Comparison of ENCODE assay signal across 20 cellular contexts in the genomic region with DNA sequence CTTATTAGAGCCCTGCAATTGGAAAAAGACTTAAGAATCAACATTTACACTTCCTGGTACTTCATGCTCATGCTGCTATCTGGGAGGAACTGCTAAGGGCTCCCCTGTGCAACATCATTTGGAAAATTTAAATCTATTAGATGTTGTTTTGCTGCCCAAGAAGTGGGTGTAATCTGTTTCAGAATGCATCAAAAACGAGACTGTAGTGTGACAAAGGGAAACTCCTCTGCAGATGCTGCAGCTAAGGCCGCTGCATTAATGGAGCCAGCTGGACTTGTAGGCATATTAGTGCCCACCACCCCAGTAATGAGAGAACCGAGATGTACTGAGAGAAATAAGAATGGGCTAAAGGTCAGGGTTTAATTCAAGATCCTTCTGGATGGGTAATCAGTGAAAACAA. TPM values are rescaled to one million over a fixed set of nuclear protein-coding genes. Genes with fewer than 3 reads are reported as not detected.
DNase-seq lines count a peak whose midpoint lies in the region; ATAC-seq and TF ChIP-seq lines count a peak whose summit lies in the region.
"Had no signal": no experiment of that assay in that cellular context is flagged by ENCODE, and none has a peak within 500 bp of the region (broad histone marks: within the 10 kb centered on the region; RNA-seq: fewer than 3 reads in every experiment).

No MANE protein-coding gene starts in this region.

- no peaks in the 10 kb centered on the region for H3K36me3 Mint-ChIP-seq in stimulated activated effector memory CD8-positive, alpha-beta T cell treated with anti-CD3 and anti-CD28 coated beads, Interleukin-12 subunit alpha, Interleukin-12 subunit beta, amount 100 ng/mL, for 72 hours
- H3K36me3 Mint-ChIP-seq in MCF 10A (ENCODE audit: insufficient read depth, unreplicated experiment) = no peaks in the 10 kb centered on the region

- BruUV-seq in MCF 10A (replicated peaks; lab: Mats Ljungman, UMichigan) = no TSS peak

- ATAC-seq in GM18858 (IDR thresholded peaks at IDR 0.05; ENCODE audit: unreplicated experiment) (peak; percentile 41), GM21723 (IDR thresholded peaks at IDR 0.05; ENCODE audit: unreplicated experiment) (peak; percentile 68), HG03025 (IDR thresholded peaks at IDR 0.05; ENCODE audit: low FRiP score, unreplicated experiment) (peak; percentile 53)
- peak; percentile 43 for ATAC-seq in stimulated activated effector memory CD8-positive, alpha-beta T cell treated with anti-CD3 and anti-CD28 coated beads, Interleukin-12 subunit alpha, Interleukin-12 subunit beta, amount 100 ng/mL, for 72 hours
- ATAC-seq: PC-3 had no signal

- POLR2A ChIA-PET in MCF 10A (lab: Yijun Ruan, JAX) = no interaction called here

- intact Hi-C loops in MCF 10A (cut with micrococcal nuclease) = no loop called here

- no peaks in the 10 kb centered on the region for H3K27me3 Mint-ChIP-seq in MCF 10A (ENCODE audit: insufficient read depth, unreplicated experiment)
- H3K27me3 Mint-ChIP-seq: IgD-negative memory B cell had no signal

- TF ChIP-seq CTCF in MCF 10A (IDR thresholded peaks at IDR 0.05; ENCODE audit: unreplicated experiment) = no peak

- H3K4me3 Mint-ChIP-seq in stimulated activated effector memory CD8-positive, alpha-beta T cell treated with anti-CD3 and anti-CD28 coated beads, Interleukin-12 subunit alpha, Interleukin-12 subunit beta, amount 100 ng/mL, for 72 hours = no peak overlapping the region
- H3K4me3 Mint-ChIP-seq in MCF 10A (ENCODE audit: unreplicated experiment) = no peak overlapping the region
- H3K4me3 Mint-ChIP-seq: CD14-positive monocyte, IgD-negative memory B cell had no signal

- no peak for DNase-seq in stimulated activated effector memory CD8-positive, alpha-beta T cell treated with anti-CD3 and anti-CD28 coated beads, Interleukin-12 subunit alpha, Interleukin-12 subunit beta, amount 100 ng/mL, for 72 hours (ENCODE audit: low spot score in 2 of 2)
- DNase-seq in MCF 10A (ENCODE audit: unreplicated experiment) (no peak), NCI-H1417 treated with DMSO at 0.1 percent for 48 hours (lab: John Stamatoyannopoulos, UW) (no peak), NCI-H2081 (lab: John Stamatoyannopoulos, UW) (no peak)
- DNase-seq: ACHN, AML-193, GF-D8, Kasumi-1, NCI-H1105, NCI-H187 treated with DMSO at 0.1 percent for 48 hours, NCI-H2171, NCI-H446 treated with DMSO at 0.1 percent for 48 hours, NCI-H774, PC-3, SJCRH30 had no signal

- no peak overlapping the region for H3K27ac Mint-ChIP-seq in stimulated activated effector memory CD8-positive, alpha-beta T cell treated with anti-CD3 and anti-CD28 coated beads, Interleukin-12 subunit alpha, Interleukin-12 subunit beta, amount 100 ng/mL, for 72 hours
- no peak overlapping the region for H3K27ac Mint-ChIP-seq in MCF 10A (ENCODE audit: low read depth, unreplicated experiment)
- H3K27ac Mint-ChIP-seq: CD14-positive monocyte, IgD-negative memory B cell had no signal

- H3K9me3 Mint-ChIP-seq in stimulated activated effector memory CD8-positive, alpha-beta T cell treated with anti-CD3 and anti-CD28 coated beads, Interleukin-12 subunit alpha, Interleukin-12 subunit beta, amount 100 ng/mL, for 72 hours = no peaks in the 10 kb centered on the region
- no peaks in the 10 kb centered on the region for H3K9me3 Mint-ChIP-seq in MCF 10A (ENCODE audit: unreplicated experiment)

- CTCF ChIA-PET in MCF 10A (lab: Yijun Ruan, JAX) = interaction anchor here (0.6 to 1.2 kb wide), 2 partner anchors 13 to 1250 kb away, joined by 3 read pairs; no protein-coding TSS in a partner anchor

- no peaks in the 10 kb centered on the region for H3K4me1 Mint-ChIP-seq in stimulated activated effector memory CD8-positive, alpha-beta T cell treated with anti-CD3 and anti-CD28 coated beads, Interleukin-12 subunit alpha, Interleukin-12 subunit beta, amount 100 ng/mL, for 72 hours
- peaks cover 7% of the 10 kb centered on the region for H3K4me1 Mint-ChIP-seq in MCF 10A (ENCODE audit: insufficient read depth, unreplicated experiment)
- H3K4me1 Mint-ChIP-seq: CD14-positive monocyte, IgD-negative memory B cell had no signal

RNA-seq across cellular contexts. Expression of a gene that starts 11.1 kb away (rescaled TPM):
- total RNA-seq in MCF 10A (2022) = 105 and 116 TPM in 2 replicates

RNA-seq across cellular contexts. Expression of a gene that starts 35.0 kb away (rescaled TPM):
- 38.4 and 52.3 TPM in 2 replicates for total RNA-seq in MCF 10A (2022)

RNA-seq across cellular contexts. Expression of a gene that starts 53.0 kb away (rescaled TPM):
- 3.9 and 5.9 TPM in 2 replicates for total RNA-seq in MCF 10A (2022)
